ENCODE assay signal across 8 cellular contexts in the genomic region with DNA sequence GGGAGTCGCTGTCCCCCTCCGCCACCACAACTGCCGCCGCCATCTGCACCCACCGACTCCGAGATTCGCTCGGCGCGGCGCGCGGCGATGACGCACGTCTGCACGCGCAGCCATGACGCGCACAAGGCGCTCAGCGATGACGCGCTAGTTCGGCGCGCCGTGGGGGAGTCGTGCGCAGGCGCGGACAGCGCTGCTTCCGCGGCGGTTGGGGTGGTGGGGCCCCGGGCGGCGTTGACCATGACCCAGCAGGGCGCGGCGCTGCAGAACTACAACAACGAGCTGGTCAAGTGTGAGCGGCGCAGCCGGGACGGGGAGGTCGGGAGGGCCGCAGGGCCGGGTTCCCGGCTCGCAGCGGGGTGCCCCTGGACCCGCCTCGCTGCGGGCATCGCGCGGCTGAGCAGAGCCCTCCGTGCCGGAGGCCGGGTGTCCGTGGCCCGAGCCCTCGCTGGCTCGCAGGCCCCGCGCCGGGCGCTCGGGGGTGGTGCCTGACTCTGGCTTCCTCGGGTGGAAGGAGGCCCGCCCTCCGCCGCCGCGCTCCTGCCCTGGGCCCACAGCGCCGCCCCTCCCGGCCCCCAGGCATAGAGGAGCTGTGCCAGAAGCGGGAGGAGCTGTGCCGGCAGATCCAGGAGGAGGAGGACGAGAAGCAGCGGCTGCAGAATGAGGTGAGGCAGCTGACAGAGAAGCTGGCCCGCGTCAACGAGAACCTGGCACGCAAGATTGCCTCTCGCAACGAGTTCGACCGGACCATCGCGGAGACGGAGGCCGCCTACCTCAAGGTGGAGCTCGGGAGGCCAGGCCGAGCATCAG. TPM values are rescaled to one million over a fixed set of nuclear protein-coding genes. Genes with fewer than 3 reads are reported as not detected.
DNase-seq lines count a peak whose midpoint lies in the region; ATAC-seq and TF ChIP-seq lines count a peak whose summit lies in the region.

Gene ANAPC2, minus strand, starts transcription at position 71 of the 807 bp plus-strand sequence. Its CDS starts 28 bp downstream, at position 43.
Gene SSNA1, plus strand, starts transcription at position 187 of the 807 bp plus-strand sequence. Its CDS starts 51 bp downstream, at position 238.

- CTCF ChIA-PET in PC-3 (lab: Charles Lee), result interaction anchor here (0.7 to 1.0 kb wide), 2 partner anchors 10 to 38 kb away, joined by 3 read pairs; partner anchors contain the start of gene RNF224

- H3K9me3 ChIP-seq in PC-3 (ENCODE audit: low read length) (no peaks in the 10 kb centered on the region), esophagus (ENCODE audit: control insufficient read depth in 2 of 2, insufficient read depth in 1 of 2, low read depth in 1 of 2, low read length in 1 of 2) (no peaks in the 10 kb centered on the region), muscle layer of duodenum (ENCODE audit: control insufficient read depth in 1 of 2, low read length in 2 of 2) (no peaks in the 10 kb centered on the region)

- peaks cover 25% of the 10 kb centered on the region for H3K4me1 ChIP-seq in PC-3 (ENCODE audit: insufficient read depth, low read length)
- H3K4me1 ChIP-seq in esophagus (ENCODE audit: control insufficient read depth in 2 of 2, insufficient read depth in 2 of 2, low read length in 1 of 2), result peaks cover 20 to 38% of the 10 kb centered on the region in 2 donors
- H3K4me1 ChIP-seq in muscle layer of duodenum (ENCODE audit: control insufficient read depth in 1 of 2, insufficient read depth in 2 of 2, low read length in 2 of 2), result peaks cover 11 to 43% of the 10 kb centered on the region in 2 donors

- no peaks in the 10 kb centered on the region for H3K9me2 ChIP-seq in PC-3 (replicated peaks; ENCODE audit: low read length)

- H3K4me2 ChIP-seq in PC-3 (ENCODE audit: low read length), result peak within 1 kb of the TSS; percentile 96

- H3K36me3 ChIP-seq in PC-3 (ENCODE audit: low read depth, low read length), result no peaks in the 10 kb centered on the region
- peaks cover 8 to 56% of the 10 kb centered on the region in 2 donors for H3K36me3 ChIP-seq in esophagus (ENCODE audit: control insufficient read depth in 2 of 2, insufficient read depth in 2 of 2, low read length in 1 of 2)
- peaks cover 14 to 62% of the 10 kb centered on the region in 2 donors for H3K36me3 ChIP-seq in muscle layer of duodenum (ENCODE audit: control insufficient read depth in 1 of 2, insufficient read depth in 2 of 2, low read length in 2 of 2)

- 0% methylated on average over 85 to 98 of the region's 98 CpGs for WGBS in esophagus, 2 donors

- no peaks in the 10 kb centered on the region for H3K27me3 ChIP-seq in PC-3 (ENCODE audit: low read length)
- no peaks in the 10 kb centered on the region for H3K27me3 ChIP-seq in esophagus (ENCODE audit: control insufficient read depth in 1 of 2, insufficient read depth in 2 of 2, low read length in 2 of 2)
- H3K27me3 ChIP-seq in muscle layer of duodenum (ENCODE audit: low read depth, low read length), result no peaks in the 10 kb centered on the region

- peaks cover 11% of the 10 kb centered on the region for H4K20me1 ChIP-seq in PC-3 (ENCODE audit: low read length)

- H3K27ac ChIP-seq in PC-3 (ENCODE audit: low read length) (peak within 1 kb of the TSS; percentile 92), esophagus (ENCODE audit: low read depth in 2 of 2, low read length in 1 of 2) (peak within 1 kb of the TSS; percentile 99), muscle layer of duodenum (ENCODE audit: low read length) (peak within 1 kb of the TSS; percentile 71)

- BruUV-seq in PC-3 (replicated peaks; lab: Mats Ljungman, UMichigan), result no TSS peak

- H3F3A ChIP-seq in PC-3 (ENCODE audit: low read length, unreplicated experiment), result no peaks in the 10 kb centered on the region

- DNase-seq in DMS114 treated with DMSO at 0.1 percent for 48 hours (lab: John Stamatoyannopoulos, UW; ENCODE audit: unreplicated experiment), result peak; percentile 61
- DNase-seq in HuH-7.5 (ENCODE audit: low spot score), result peak; percentile 94
- DNase-seq in PC-3, result peak; percentile 91
- peak; percentile 97 for DNase-seq in activated T-cell treated with anti-CD3 and anti-CD28 coated beads, Interleukin-2, amount 50 U/mL, for 1 hour
- peak; percentile 75 to 88 for DNase-seq in stimulated activated CD8-positive, alpha-beta memory T cell treated with anti-CD3 and anti-CD28 coated beads, Interleukin-7, amount 100 ng/mL, for 4 hours (ENCODE audit: low read depth in 2 of 2)

- peak within 1 kb of the TSS; percentile 86 for H2AFZ ChIP-seq in PC-3 (ENCODE audit: low read length)

- intact Hi-C loops in PC-3 (cut with micrococcal nuclease), result loop anchor here (2.0 to 5.0 kb wide), 2 partner anchors 38 to 39 kb away; partner anchors contain the start of genes CYSRT1 and RNF224

- TF ChIP-seq CTCF in PC-3 (conservative IDR thresholded peaks at IDR 0.05; ENCODE audit: low read depth, low read length), result peak; percentile 44; the same call in 1 of the 2 replicates

- peak within 1 kb of the TSS; percentile 93 for H3K9ac ChIP-seq in PC-3 (ENCODE audit: low read length)

- H3K79me2 ChIP-seq in PC-3 (ENCODE audit: low read length), result peaks cover 40% of the 10 kb centered on the region

- POLR2A ChIA-PET in PC-3 (lab: Charles Lee; ENCODE audit: unreplicated experiment), result interaction anchor here (0.6 to 0.8 kb wide), 3 partner anchors 10 to 52 kb away, joined by 3 to 19 read pairs (median 4); partner anchors contain the start of gene TUBB4B

- H3K4me3 ChIP-seq in PC-3 (ENCODE audit: low read length), result peak within 1 kb of the TSS; percentile 99
- peak within 1 kb of the TSS; percentile 90 to 95 for H3K4me3 ChIP-seq in esophagus (ENCODE audit: low read depth in 1 of 2, low read length in 2 of 2)
- peak within 1 kb of the TSS; percentile 86 to 100 for H3K4me3 ChIP-seq in muscle layer of duodenum (ENCODE audit: low read depth in 1 of 2, low read length in 2 of 2)

- ATAC-seq in GM21515 (IDR thresholded peaks at IDR 0.05; ENCODE audit: unreplicated experiment) (peak; percentile 68), PC-3 (peak; percentile 75)

RNA-seq across cellular contexts. Expression of gene ANAPC2, which starts in this region (rescaled TPM):
- total RNA-seq in PC-3 (2014; rRNA removed), result 21.6 and 30.2 TPM in 2 replicates
- 10 to 100 TPM; 27.7 to 47.3 TPM for polyA plus RNA-seq in esophagus

RNA-seq across cellular contexts. Expression of gene SSNA1, which starts in this region (rescaled TPM):
- 123 and 148 TPM in 2 replicates for total RNA-seq in PC-3 (2014; rRNA removed)
- polyA plus RNA-seq in esophagus, result 100 to 1,000 TPM; 104 TPM

Comparison
In these comparisons a context has a peak if more than half of its experiments do, and no peak if none do; other contexts are left out.
1. Peak in every context shown above with its lines: DNase-seq, ATAC-seq, H3K4me3 ChIP-seq and H3K27ac ChIP-seq.